19 cellular contexts compared by ENCODE assay signal in the genomic region with DNA sequence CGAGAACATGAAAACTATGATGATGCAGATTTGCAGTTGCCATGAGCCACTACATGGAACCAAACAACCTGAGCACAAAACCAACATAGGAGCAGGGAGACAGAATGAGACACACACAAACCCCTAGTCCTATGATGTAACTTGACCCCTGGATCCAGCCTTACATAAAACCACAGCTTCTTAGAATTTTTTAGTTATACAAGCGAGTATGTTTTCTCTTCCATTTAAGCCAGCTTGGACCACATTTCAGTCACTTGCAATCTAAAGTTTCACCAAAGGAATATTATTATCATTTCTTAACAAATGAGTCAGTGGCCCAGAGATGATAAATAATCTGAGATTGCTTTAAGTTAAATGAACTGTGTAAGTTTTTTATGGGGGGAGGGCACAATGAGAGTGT. TPM values are rescaled to one million over a fixed set of nuclear protein-coding genes. Genes with fewer than 3 reads are reported as not detected.
DNase-seq lines count a peak whose midpoint lies in the region; TF ChIP-seq lines count a peak whose summit lies in the region.
"Had no signal": no experiment of that assay in that cellular context is flagged by ENCODE, and none has a peak within 500 bp of the region (broad histone marks: within the 10 kb centered on the region; RNA-seq: fewer than 3 reads in every experiment).

No MANE protein-coding gene starts in this region.

- H3K27me3 ChIP-seq in skeletal muscle satellite cell (ENCODE audit: control insufficient read depth, insufficient read depth, low read length), result no peaks in the 10 kb centered on the region
- no peaks in the 10 kb centered on the region for H3K27me3 ChIP-seq in thyroid gland
- H3K27me3 ChIP-seq: body of pancreas had no signal

- H3K4me3 ChIP-seq in fibroblast of pulmonary artery (replicated peaks; ENCODE audit: low read depth, low read length), result no peak overlapping the region
- H3K4me3 ChIP-seq in skeletal muscle satellite cell (ENCODE audit: low read length), result no peak overlapping the region
- no peak overlapping the region for H3K4me3 ChIP-seq in thyroid gland (replicated peaks in 1 of 3)
- H3K4me3 ChIP-seq: body of pancreas, colonic mucosa, hepatocyte had no signal

- 90 to 99% methylated on average over 1 to 2 of the region's 2 CpGs for WGBS in thyroid gland, 2 donors

- DNase-seq in ELR (ENCODE audit: low read depth) (peak; percentile 36), amniotic epithelial cell (ENCODE audit: low read depth) (peak; percentile 50), fibroblast of pulmonary artery (ENCODE audit: low read depth) (peak; percentile 29), thyroid gland (no peak), GM20000 (ENCODE audit: low spot score) (no peak), NCI-H446 (lab: John Stamatoyannopoulos, UW) (no peak)
- DNase-seq: activated CD4-positive, alpha-beta T cell treated with anti-CD3 and anti-CD28 coated beads for 4 hours; activated naive CD4-positive, alpha-beta T cell treated with anti-CD3 and anti-CD28 coated beads, Interleukin-2, amount 50 U/mL, for 16 hours; activated T-cell treated with anti-CD3 and anti-CD28 coated beads, Interleukin-2, amount 50 U/mL, for 72 hours; body of pancreas; CD8-positive, alpha-beta memory T cell; colonic mucosa; foreskin fibroblast; H7; NCI-H146; NCI-H524 treated with DMSO at 0.1 percent for 48 hours; T-helper 2 cell had no signal

- peak overlapping the region; percentile 29 for H3K4me2 ChIP-seq in skeletal muscle satellite cell (ENCODE audit: low read length)
- H3K4me2 ChIP-seq: hepatocyte had no signal

- no peak for TF ChIP-seq POLR2A in thyroid gland (IDR thresholded peaks at IDR 0.05)

- H3K27ac ChIP-seq in thyroid gland, result no peak overlapping the region
- H3K27ac ChIP-seq: body of pancreas, colonic mucosa, hepatocyte had no signal

- TF ChIP-seq CTCF in fibroblast of pulmonary artery (IDR thresholded peaks at IDR 0.05; ENCODE audit: low read length, missing control alignments) (no peak), thyroid gland (IDR thresholded peaks at IDR 0.05) (no peak), GM20000 (IDR thresholded peaks at IDR 0.05; ENCODE audit: extremely low read depth, missing control alignments) (no peak)

- H3K9me3 ChIP-seq in skeletal muscle satellite cell (replicated peaks; ENCODE audit: low read length) (no peaks in the 10 kb centered on the region), thyroid gland (no peaks in the 10 kb centered on the region)
- H3K9me3 ChIP-seq: body of pancreas, colonic mucosa had no signal

- intact Hi-C loops in thyroid gland (cut with DNase I), result no loop called here

- no peak overlapping the region for H3K9ac ChIP-seq in skeletal muscle satellite cell (ENCODE audit: low read depth, low read length)

- H3K36me3 ChIP-seq in skeletal muscle satellite cell (ENCODE audit: insufficient read depth, low read length) (no peaks in the 10 kb centered on the region), thyroid gland (no peaks in the 10 kb centered on the region)
- H3K36me3 ChIP-seq: colonic mucosa had no signal

- H3K4me1 ChIP-seq in skeletal muscle satellite cell (ENCODE audit: control insufficient read depth, insufficient read depth, low read length) (peaks cover 59% of the 10 kb centered on the region), thyroid gland (no peaks in the 10 kb centered on the region)
- H3K4me1 ChIP-seq: body of pancreas, colonic mucosa had no signal

RNA-seq across cellular contexts. Expression of gene SPOCK1, which starts 6.8 kb away (rescaled TPM):
- total RNA-seq in skeletal muscle satellite cell (2012; rRNA removed), result 30.1 and 38.5 TPM in 2 replicates
- total RNA-seq in thyroid gland, result 10 to 100 TPM; 15.8 to 34.1 (median 27.5) TPM
- total RNA-seq: activated T-cell treated with anti-CD3 and anti-CD28 coated beads, Interleukin-2, amount 50 U/mL, for 72 hours; CD8-positive, alpha-beta memory T cell had no signal

Comparison
In these comparisons a context has a peak if more than half of its experiments do, and no peak if none do; other contexts are left out.
1. DNase-seq: peak in ELR (single experiment), amniotic epithelial cell (single experiment) and fibroblast of pulmonary artery (single experiment); none in thyroid gland (0 of 2), GM20000 (single experiment) and NCI-H446 (0 of 2).